23 cellular contexts compared by ENCODE assay signal in genomic region chr16:49920397-49920796, GRCh38.
"Had no signal": no experiment of that assay in that cellular context is flagged by ENCODE, and none has a peak within 500 bp of the region (broad histone marks: within the 10 kb centered on the region; RNA-seq: fewer than 3 reads in every experiment).

No MANE protein-coding gene starts in this region.

- H3K27me3 ChIP-seq: thyroid gland, vagina had no signal

- DNase-seq: cortex of kidney; effector memory CD8-positive, alpha-beta T cell; hypothalamus; mesendoderm; midbrain; naive thymus-derived CD4-positive, alpha-beta T cell; psoas muscle; right cardiac atrium; stimulated activated CD4-positive, alpha-beta T cell treated with anti-CD3 and anti-CD28 coated beads, Interleukin-15, amount 100 ng/mL, for 24 hours; stimulated activated CD4-positive, alpha-beta T cell treated with anti-CD3 and anti-CD28 coated beads, Interleukin-4, amount 100 ng/mL, for 1 hour; stimulated activated naive CD4-positive, alpha-beta T cell treated with Interleukin-2 at 50 U/mL for 16 hours; stomach; thyroid gland; trophoblast cell had no signal

- H3K27ac ChIP-seq: neutrophil, psoas muscle, skin epidermis, stomach, thyroid gland, vagina had no signal

- H3K27ac Mint-ChIP-seq: effector memory CD8-positive, alpha-beta T cell; naive thymus-derived CD4-positive, alpha-beta T cell had no signal

- H3K9me3 Mint-ChIP-seq: effector memory CD8-positive, alpha-beta T cell; nephron; stimulated activated effector memory CD8-positive, alpha-beta T cell treated with anti-CD3 and anti-CD28 coated beads, Interleukin-12 subunit alpha, Interleukin-12 subunit beta, amount 100 ng/mL, for 72 hours had no signal

- H3K36me3 ChIP-seq: neutrophil, stomach, thyroid gland, vagina had no signal

- H3K4me1 ChIP-seq: psoas muscle, stomach, thyroid gland, vagina had no signal

- FAIRE-seq: endometrium, frontal cortex, keratinocyte had no signal

- H3K4me3 Mint-ChIP-seq: effector memory CD8-positive, alpha-beta T cell; naive thymus-derived CD4-positive, alpha-beta T cell; nephron; stimulated activated effector memory CD8-positive, alpha-beta T cell treated with anti-CD3 and anti-CD28 coated beads, Interleukin-12 subunit alpha, Interleukin-12 subunit beta, amount 100 ng/mL, for 72 hours had no signal

- H3K9me3 ChIP-seq: neutrophil, psoas muscle, stomach, thyroid gland, vagina had no signal

- H3K4me3 ChIP-seq: lung, psoas muscle, skin epidermis, stomach, thyroid gland, vagina had no signal

- H3K36me3 Mint-ChIP-seq: naive thymus-derived CD4-positive, alpha-beta T cell; stimulated activated effector memory CD8-positive, alpha-beta T cell treated with anti-CD3 and anti-CD28 coated beads, Interleukin-12 subunit alpha, Interleukin-12 subunit beta, amount 100 ng/mL, for 72 hours had no signal

- H3K4me1 Mint-ChIP-seq: naive thymus-derived CD4-positive, alpha-beta T cell; nephron had no signal
